ENCODE assay signal across 10 cellular contexts in genomic region chr2:241762933-241763369, GRCh38.
A peak's percentile ranks its signal among the peaks of the same experiment; 100 is the strongest.
DNase-seq lines count a peak whose midpoint lies in the region; ATAC-seq and FAIRE-seq lines count a peak whose summit lies in the region.
"Had no signal": no experiment of that assay in that cellular context is flagged by ENCODE, and none has a peak within 500 bp of the region (broad histone marks: within the 10 kb centered on the region; RNA-seq: fewer than 3 reads in every experiment).

No MANE protein-coding gene starts in this region.

- DNase-seq in T-helper 22 cell (ENCODE audit: low read depth): peak; percentile 52
- DNase-seq in central memory CD4-positive, alpha-beta T cell: peak; percentile 84
- peak; percentile 65 for DNase-seq in stimulated activated CD8-positive, alpha-beta memory T cell treated with anti-CD3 and anti-CD28 coated beads, Interleukin-12 subunit alpha, Interleukin-12 subunit beta, amount 100 ng/mL, for 4 hours (ENCODE audit: low read depth)
- no peak for DNase-seq in GM19239 (ENCODE audit: insufficient read length, low spot score)

- ATAC-seq in GM21619 (IDR thresholded peaks at IDR 0.05; ENCODE audit: unreplicated experiment) (peak; percentile 66), GM19395 (IDR thresholded peaks at IDR 0.05; ENCODE audit: unreplicated experiment) (no peak), GM18517 (IDR thresholded peaks at IDR 0.05; ENCODE audit: unreplicated experiment) (no peak), GM19467 (IDR thresholded peaks at IDR 0.05; ENCODE audit: unreplicated experiment) (no peak)

- FAIRE-seq in GM19239 (lab: Jason Lieb, UNC): no peak
- FAIRE-seq: endothelial cell of umbilical vein, GM12891 had no signal
